ENCODE assay signal across 8 cellular contexts in the genomic region with DNA sequence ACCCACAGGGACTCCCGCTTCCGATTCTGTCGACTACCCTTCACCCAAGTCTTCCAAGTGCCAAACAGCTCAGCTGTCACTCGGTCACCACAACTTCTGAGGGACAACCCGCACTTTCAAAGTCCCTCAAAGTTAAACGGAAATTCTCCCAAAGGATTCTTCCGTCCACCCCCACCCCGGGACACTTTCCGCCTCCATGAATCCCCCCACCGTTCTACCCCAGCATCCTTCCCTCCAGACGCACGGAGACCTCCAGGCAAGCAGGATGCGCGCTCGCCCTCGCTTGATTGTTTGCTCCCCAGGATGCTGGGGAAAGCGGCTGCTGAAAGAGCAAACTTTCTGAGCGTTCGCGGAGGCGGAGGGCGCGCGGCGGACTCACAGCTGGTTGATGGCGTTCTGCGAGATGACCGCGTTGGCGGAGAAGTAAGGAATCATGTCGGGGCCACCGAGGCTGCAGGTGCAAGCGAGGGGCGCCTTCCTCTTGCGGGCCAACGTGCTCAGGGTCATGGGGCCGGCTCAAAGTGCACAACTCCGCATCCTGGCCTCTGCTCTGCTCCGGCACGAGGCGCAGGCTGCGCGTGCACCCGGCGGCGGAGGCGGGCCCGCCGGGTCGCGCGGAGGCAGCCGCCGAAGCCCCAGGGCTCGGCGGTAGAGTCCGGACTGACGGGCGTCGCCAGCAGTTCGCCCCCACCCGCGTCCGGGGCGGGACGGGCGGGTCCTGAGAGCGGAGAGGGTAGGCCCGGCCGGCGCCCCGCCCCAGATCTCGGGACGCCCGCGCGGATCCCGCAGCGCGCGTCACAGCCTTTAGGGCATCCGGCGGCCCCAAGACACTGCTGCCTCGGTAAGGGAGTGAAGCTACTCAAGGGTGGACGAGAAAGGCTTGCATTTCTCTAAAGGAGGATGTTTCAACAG.
DNase-seq lines count a peak whose midpoint lies in the region; ATAC-seq and TF ChIP-seq lines count a peak whose summit lies in the region.

No MANE protein-coding gene starts in this region.

- H3K27me3 Mint-ChIP-seq in neural progenitor cell (ENCODE audit: insufficient read depth, low read depth): no peaks in the 10 kb centered on the region

- peak; percentile 76 for ATAC-seq in GM19455 (IDR thresholded peaks at IDR 0.05; ENCODE audit: unreplicated experiment)
- peak; percentile 98 for ATAC-seq in foreskin keratinocyte

- no peaks in the 10 kb centered on the region for H3K27me3 ChIP-seq in foreskin keratinocyte
- peaks cover 15% of the 10 kb centered on the region for H3K27me3 ChIP-seq in neural progenitor cell
- no peaks in the 10 kb centered on the region for H3K27me3 ChIP-seq in stomach

- H3K9me3 ChIP-seq in neural progenitor cell (ENCODE audit: low read depth) (no peaks in the 10 kb centered on the region), stomach (no peaks in the 10 kb centered on the region)

- H3K9ac ChIP-seq in neural progenitor cell: peak overlapping the region; percentile 10

- TF ChIP-seq EP300 in stomach (IDR thresholded peaks at IDR 0.05): no peak

- H3K4me3 Mint-ChIP-seq in neural progenitor cell: peak overlapping the region; percentile 95

- WGBS in stomach, 5 donors: 1 to 2% (median 1%) methylated on average over 66 to 85 of the region's 85 CpGs

- H3K4me3 ChIP-seq in neural progenitor cell: peak overlapping the region; percentile 70
- peak overlapping the region; percentile 70 to 90 (median 74) for H3K4me3 ChIP-seq in stomach

- H3K27ac ChIP-seq in foreskin keratinocyte: peak overlapping the region; percentile 35
- no peak overlapping the region for H3K27ac ChIP-seq in neural progenitor cell
- H3K27ac ChIP-seq in stomach: peak overlapping the region; percentile 73 to 89 (median 85)

- H3K9me3 Mint-ChIP-seq in neural progenitor cell: no peaks in the 10 kb centered on the region

- H4K20me1 ChIP-seq in neural progenitor cell (ENCODE audit: low read depth): peaks cover 17% of the 10 kb centered on the region

- DNase-seq in C1 segment of cervical spinal cord (lab: John Stamatoyannopoulos, UW) (peak in 12 of 14 donors; percentile 8 to 84 (median 56)), HPDE6-E6E7 (ENCODE audit: extremely low spot score) (peak; percentile 74), SHP77 treated with DMSO at 0.1 percent for 48 hours (lab: John Stamatoyannopoulos, UW) (peak; percentile 44), activated gamma-delta T cell treated with Interleukin-2 at 50 U/mL for 16 hours (peak; percentile 90), foreskin keratinocyte (peak; percentile 38 to 67), neural progenitor cell (ENCODE audit: low spot score) (peak; percentile 85), stomach (peak; percentile 82)

- peaks cover 46% of the 10 kb centered on the region for H3F3A ChIP-seq in neural progenitor cell (ENCODE audit: low read depth)

- H3K36me3 ChIP-seq in neural progenitor cell (no peaks in the 10 kb centered on the region), stomach (peaks cover 0 to 11% (median 2%) of the 10 kb centered on the region in 4 donors)

- H3K27ac Mint-ChIP-seq in neural progenitor cell: no peak overlapping the region

- no peaks in the 10 kb centered on the region for H3K36me3 Mint-ChIP-seq in neural progenitor cell

- peak overlapping the region; percentile 82 for H2AFZ ChIP-seq in neural progenitor cell (replicated peaks)

- intact Hi-C loops in stomach (cut with DNase I; ENCODE audit: low total_unique reads): no loop called here

- H3K4me2 ChIP-seq in neural progenitor cell: peak overlapping the region; percentile 87

- peaks cover 11% of the 10 kb centered on the region for H3K4me1 Mint-ChIP-seq in neural progenitor cell

- H3K79me2 ChIP-seq in neural progenitor cell (ENCODE audit: low read depth): peaks cover 12% of the 10 kb centered on the region

- TF ChIP-seq CTCF in foreskin keratinocyte (conservative IDR thresholded peaks at IDR 0.05) (no peak), neural progenitor cell (IDR thresholded peaks at IDR 0.05) (no peak), stomach (IDR thresholded peaks at IDR 0.05) (no peak)

- H3K4me1 ChIP-seq in foreskin keratinocyte (no peaks in the 10 kb centered on the region), neural progenitor cell (peaks cover 8% of the 10 kb centered on the region), stomach (peaks cover 0 to 48% (median 17%) of the 10 kb centered on the region in 4 donors)

- no peak for TF ChIP-seq POLR2A in stomach (IDR thresholded peaks at IDR 0.05)
